8 cellular contexts compared by ENCODE assay signal in the genomic region with DNA sequence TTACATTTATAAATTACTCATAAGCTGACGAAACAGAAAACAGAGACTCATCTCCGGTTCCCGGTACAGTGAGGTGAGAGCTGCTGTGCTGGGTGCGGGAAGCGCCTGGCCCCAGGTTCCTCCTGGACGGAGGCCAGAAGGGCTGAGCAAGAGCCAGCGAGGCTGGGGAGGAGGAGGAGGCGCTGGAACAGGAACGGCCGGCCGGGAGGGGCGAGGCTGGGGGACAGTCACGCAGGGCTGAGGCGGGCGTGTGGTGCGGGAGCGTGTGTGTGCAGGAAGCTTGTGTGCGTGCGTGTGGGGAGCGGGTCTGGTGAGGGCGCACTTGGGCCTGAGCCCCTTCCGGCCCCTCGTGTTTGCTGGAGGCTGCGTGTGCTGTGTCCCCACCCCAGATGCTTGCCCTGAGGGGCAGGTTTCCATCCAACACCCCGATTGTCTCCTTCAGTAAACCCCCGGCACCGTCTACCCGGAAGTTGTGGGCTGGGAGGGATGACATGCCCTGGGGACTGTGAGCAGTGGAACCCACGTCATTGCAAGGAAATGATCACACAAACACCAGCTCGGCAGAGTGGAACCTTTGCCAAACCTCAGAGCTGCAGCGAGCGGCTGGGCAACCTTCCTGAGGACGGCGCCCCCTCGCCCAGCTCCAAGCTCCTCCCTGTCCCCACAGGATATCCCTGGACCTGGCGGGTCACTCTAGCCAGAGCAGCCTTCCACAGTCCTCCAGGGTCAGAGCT. TPM values are rescaled to one million over a fixed set of nuclear protein-coding genes. Genes with fewer than 3 reads are reported as not detected.
DNase-seq lines count a peak whose midpoint lies in the region; ATAC-seq, FAIRE-seq and TF ChIP-seq lines count a peak whose summit lies in the region.

No MANE protein-coding gene starts in this region.

- H3K27me3 ChIP-seq in A673 (replicated peaks; ENCODE audit: insufficient read depth, low read depth, low read length, poor library complexity) (no peaks in the 10 kb centered on the region), foreskin keratinocyte (peaks cover 2% of the 10 kb centered on the region), pancreas (no peaks in the 10 kb centered on the region), thymus (ENCODE audit: control insufficient read depth, insufficient read depth) (no peaks in the 10 kb centered on the region)

- no peaks in the 10 kb centered on the region for H3K9me3 ChIP-seq in A673 (ENCODE audit: low read depth, low read length, poor library complexity, severe bottlenecking)
- H3K9me3 ChIP-seq in pancreas, result no peaks in the 10 kb centered on the region
- H3K9me3 ChIP-seq in thymus (ENCODE audit: control insufficient read depth), result no peaks in the 10 kb centered on the region

- H3K4me1 ChIP-seq in A673 (ENCODE audit: insufficient read depth, low read length, poor library complexity, severe bottlenecking), result peaks cover 19% of the 10 kb centered on the region
- peaks cover 30% of the 10 kb centered on the region for H3K4me1 ChIP-seq in foreskin keratinocyte
- peaks cover 14 to 43% (median 24%) of the 10 kb centered on the region in 3 donors for H3K4me1 ChIP-seq in pancreas
- H3K4me1 ChIP-seq in thymus (ENCODE audit: control insufficient read depth, insufficient read depth, low read length), result peaks cover 58% of the 10 kb centered on the region

- POLR2A ChIA-PET in A673 (lab: Charles Lee; ENCODE audit: low non-redundant PET), result interaction anchor here (0.5 to 0.7 kb wide), 2 partner anchors 56 to 314 kb away, joined by 4 read pairs; no protein-coding TSS in a partner anchor

- no peak for FAIRE-seq in pancreas (lab: Jason Lieb, UNC)

- 4% methylated on average over 34 to 36 of the region's 36 CpGs for WGBS in pancreas, 2 donors
- under 1% methylated on average over 36 of the region's 36 CpGs for WGBS in thymus

- intact Hi-C loops in A673 (cut with micrococcal nuclease; ENCODE audit: unreplicated experiment), result loop anchor here (2.0 kb wide), 1 partner anchor 59 kb away; no protein-coding TSS in a partner anchor
- intact Hi-C loops in pancreas (cut with DNase I), result no loop called here

- no TSS peak for BruUV-seq in A673 (replicated peaks; lab: Mats Ljungman, UMichigan)

- DNase-seq in A673 (ENCODE audit: low spot score), result peak; percentile 73
- DNase-seq in SIG-M5 (lab: John Stamatoyannopoulos, UW), result peak; percentile 49
- peak; percentile 92 for DNase-seq in activated gamma-delta T cell treated with Interleukin-2 at 50 U/mL for 16 hours
- DNase-seq in foreskin keratinocyte, result peak; percentile 89 to 95
- peak; percentile 88 to 94 (median 91) for DNase-seq in pancreas

- H3K36me3 ChIP-seq in A673 (ENCODE audit: insufficient read depth, low read length, poor library complexity, severe bottlenecking) (no peaks in the 10 kb centered on the region), pancreas (no peaks in the 10 kb centered on the region), thymus (ENCODE audit: control insufficient read depth, insufficient read depth) (no peaks in the 10 kb centered on the region)

- H3K27ac ChIP-seq in A673 (ENCODE audit: low read depth, low read length, poor library complexity, severe bottlenecking), result peak overlapping the region; percentile 65
- peak overlapping the region; percentile 87 for H3K27ac ChIP-seq in foreskin keratinocyte
- peak overlapping the region; percentile 85 to 98 (median 92) for H3K27ac ChIP-seq in pancreas
- peak overlapping the region; percentile 97 for H3K27ac ChIP-seq in thymus (ENCODE audit: low read depth)

- TF ChIP-seq POLR2A in GM18526 (IDR thresholded peaks at IDR 0.05; ENCODE audit: extremely low read depth, insufficient read length), result peak; percentile 82

- H3K4me3 ChIP-seq in A673 (ENCODE audit: low read depth, low read length, poor library complexity, severe bottlenecking) (peak overlapping the region; percentile 35), pancreas (peak overlapping the region; percentile 1 to 44 (median 28)), thymus (ENCODE audit: low read length) (peak overlapping the region; percentile 49)

- peak; percentile 52 for ATAC-seq in HG03442 (IDR thresholded peaks at IDR 0.05; ENCODE audit: unreplicated experiment)
- peak; percentile 78 for ATAC-seq in foreskin keratinocyte
- peak; percentile 75 to 87 (median 80) for ATAC-seq in pancreas

- TF ChIP-seq CTCF in A673 (conservative IDR thresholded peaks at IDR 0.05; ENCODE audit: low read depth, low read length) (no peak), foreskin keratinocyte (conservative IDR thresholded peaks at IDR 0.05) (peak; percentile 8), pancreas (IDR thresholded peaks at IDR 0.05) (no peak)

- CTCF ChIA-PET in A673 (lab: Charles Lee), result no interaction called here

RNA-seq across cellular contexts. Expression of a gene that starts 19.4 kb away (rescaled TPM):
- total RNA-seq in A673 (2021), result not detected in 2 replicates
- total RNA-seq in foreskin keratinocyte, result not detected in 2 replicates
- polyA plus RNA-seq in foreskin keratinocyte, result not detected in 2 replicates
- total RNA-seq in pancreas, result 1 to 10 TPM in 2 of 6 donors, under 1 TPM in 4; 0.28 to 1.3 (median 0.98) TPM
- polyA plus RNA-seq in pancreas, result 1 to 10 TPM in 1 of 2 donors, under 1 TPM in 1; 0.70 to 1.0 TPM
- 153 TPM for polyA plus RNA-seq in thymus

RNA-seq across cellular contexts. Expression of a gene that starts 24.5 kb away (rescaled TPM):
- total RNA-seq in A673 (2021) (139 and 150 TPM in 2 replicates), foreskin keratinocyte (57.7 and 62.8 TPM in 2 replicates), pancreas (10 to 100 TPM; 47.1 to 81.6 (median 62.5) TPM)
- polyA plus RNA-seq in foreskin keratinocyte (75.6 and 81.9 TPM in 2 replicates), pancreas (100 to 1,000 TPM; 101 to 107 TPM), thymus (113 TPM)

RNA-seq across cellular contexts. Expression of a gene that starts 35.6 kb away (rescaled TPM):
- 1.4 and 2.8 TPM in 2 replicates for total RNA-seq in A673 (2021)
- total RNA-seq in foreskin keratinocyte, result 5.0 and 6.6 TPM in 2 replicates
- 8.2 and 9.5 TPM in 2 replicates for polyA plus RNA-seq in foreskin keratinocyte
- total RNA-seq in pancreas, result 1 to 10 TPM in 5 of 6 donors, under 1 TPM in 1; 0.74 to 7.4 (median 1.4) TPM
- polyA plus RNA-seq in pancreas, result 1 to 10 TPM; 1.5 to 3.3 TPM
- 11.7 TPM for polyA plus RNA-seq in thymus

Comparison
In these comparisons a context has a peak if more than half of its experiments do, and no peak if none do; other contexts are left out.
1. Peak in every context shown above with its lines: DNase-seq, ATAC-seq, H3K4me3 ChIP-seq and H3K27ac ChIP-seq.